Comparison of ENCODE assay signal across 8 cellular contexts in genomic region chr1:70221241-70222077, GRCh38.
A peak's percentile ranks its signal among the peaks of the same experiment; 100 is the strongest.
DNase-seq lines count a peak whose midpoint lies in the region; ATAC-seq and TF ChIP-seq lines count a peak whose summit lies in the region.

A gene with protein sequence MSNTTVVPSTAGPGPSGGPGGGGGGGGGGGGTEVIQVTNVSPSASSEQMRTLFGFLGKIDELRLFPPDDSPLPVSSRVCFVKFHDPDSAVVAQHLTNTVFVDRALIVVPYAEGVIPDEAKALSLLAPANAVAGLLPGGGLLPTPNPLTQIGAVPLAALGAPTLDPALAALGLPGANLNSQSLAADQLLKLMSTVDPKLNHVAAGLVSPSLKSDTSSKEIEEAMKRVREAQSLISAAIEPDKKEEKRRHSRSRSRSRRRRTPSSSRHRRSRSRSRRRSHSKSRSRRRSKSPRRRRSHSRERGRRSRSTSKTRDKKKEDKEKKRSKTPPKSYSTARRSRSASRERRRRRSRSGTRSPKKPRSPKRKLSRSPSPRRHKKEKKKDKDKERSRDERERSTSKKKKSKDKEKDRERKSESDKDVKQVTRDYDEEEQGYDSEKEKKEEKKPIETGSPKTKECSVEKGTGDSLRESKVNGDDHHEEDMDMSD (plus strand): TSS chr1:70221380. CDS start chr1:70221637, 257 bp downstream.

- H3K27me3 Mint-ChIP-seq in central memory CD8-positive, alpha-beta T cell, result no peaks in the 10 kb centered on the region

- H3K4me1 Mint-ChIP-seq in central memory CD8-positive, alpha-beta T cell, result peaks cover 31% of the 10 kb centered on the region

- TF ChIP-seq CTCF in AG09309 (IDR thresholded peaks at IDR 0.05; ENCODE audit: control insufficient read depth, insufficient read depth, low read depth, low read length, missing control alignments), result no peak

- peak within 1 kb of the TSS; percentile 87 for H3K4me3 Mint-ChIP-seq in central memory CD8-positive, alpha-beta T cell

- DNase-seq in AG09309 (ENCODE audit: low read depth) (peak; percentile 61), NCI-H345 (lab: John Stamatoyannopoulos, UW) (peak; percentile 96), islet precursor cell (peak; percentile 98)
- DNase-seq in activated CD4-positive, CD25-positive, alpha-beta regulatory T cell treated with anti-CD3 and anti-CD28 coated beads, Interleukin-2, amount 50 U/mL, for 16 hours (ENCODE audit: low read depth, low spot score), result peak; percentile 93
- peak; percentile 94 to 97 for DNase-seq in central memory CD8-positive, alpha-beta T cell (ENCODE audit: low spot score in 2 of 2)
- peak; percentile 94 to 96 (median 95) for DNase-seq in stimulated activated CD4-positive, alpha-beta T cell treated with anti-CD3 and anti-CD28 coated beads, Interleukin-12 subunit alpha, Interleukin-12 subunit beta, amount 100 ng/mL, for 48 hours (ENCODE audit: low read depth in 2 of 3, low spot score in 1 of 3)

- H3K9me3 Mint-ChIP-seq in central memory CD8-positive, alpha-beta T cell, result no peaks in the 10 kb centered on the region

- in situ Hi-C loops in GM18951 (cut with MboI; ENCODE audit: low sequenced_read_pairs, unreplicated experiment), result no loop called here

- peak within 1 kb of the TSS; percentile 98 for H3K27ac Mint-ChIP-seq in central memory CD8-positive, alpha-beta T cell (ENCODE audit: low read depth)

- peak; percentile 96 for ATAC-seq in HG03196 (IDR thresholded peaks at IDR 0.05; ENCODE audit: unreplicated experiment)
- ATAC-seq in central memory CD8-positive, alpha-beta T cell (replicated peaks; ENCODE audit: extremely low read depth, poor library complexity, severe bottlenecking), result peak; percentile 95

- H3K4me3 ChIP-seq in AG09309 (ENCODE audit: control insufficient read depth, low read depth, low read length), result peak within 1 kb of the TSS; percentile 68

- H3K36me3 Mint-ChIP-seq in central memory CD8-positive, alpha-beta T cell (ENCODE audit: insufficient read depth), result peaks cover 37% of the 10 kb centered on the region

- peak; percentile 89 for TF ChIP-seq POLR2A in GM18951 (IDR thresholded peaks at IDR 0.05; ENCODE audit: extremely low read depth, insufficient read depth, insufficient read length)

Comparison
In these comparisons a context has a peak if more than half of its experiments do, and no peak if none do; other contexts are left out.
1. Peak in every context shown above with its lines: DNase-seq, ATAC-seq and H3K4me3 ChIP-seq.